Comparison of ENCODE assay signal across 9 cellular contexts in genomic region chr19:991174-991931, GRCh38. TPM values are rescaled to one million over a fixed set of nuclear protein-coding genes. Genes with fewer than 3 reads are reported as not detected.
DNase-seq lines count a peak whose midpoint lies in the region; ATAC-seq and TF ChIP-seq lines count a peak whose summit lies in the region.
"Had no signal": no experiment of that assay in that cellular context is flagged by ENCODE, and none has a peak within 500 bp of the region (broad histone marks: within the 10 kb centered on the region; RNA-seq: fewer than 3 reads in every experiment).

No MANE protein-coding gene starts in this region.

- intact Hi-C loops in lower lobe of right lung (cut with DNase I), result no loop called here

- peak; percentile 78 to 81 for ATAC-seq in activated T-cell treated with anti-CD3 and anti-CD28 coated beads, Interleukin-2, amount 50 U/mL, for 72 hours (replicated peaks in 1 of 2)
- ATAC-seq in lower lobe of right lung (peak; percentile 15 to 32), HG03442 (IDR thresholded peaks at IDR 0.05; ENCODE audit: unreplicated experiment) (no peak), GM21576 (IDR thresholded peaks at IDR 0.05; ENCODE audit: unreplicated experiment) (no peak), HG03342 (IDR thresholded peaks at IDR 0.05; ENCODE audit: unreplicated experiment) (no peak)

- H3K36me3 ChIP-seq in lower lobe of right lung, result peaks cover 51% of the 10 kb centered on the region

- no peak overlapping the region for H3K4me3 ChIP-seq in lower lobe of right lung

- peaks cover 0 to 8% of the 10 kb centered on the region in 2 donors for H3K36me3 Mint-ChIP-seq in activated T-cell treated with anti-CD3 and anti-CD28 coated beads, Interleukin-2, amount 50 U/mL, for 72 hours (ENCODE audit: insufficient read depth in 2 of 2)

- H3K27ac Mint-ChIP-seq in activated T-cell treated with anti-CD3 and anti-CD28 coated beads, Interleukin-2, amount 50 U/mL, for 72 hours, result no peak overlapping the region
- H3K27ac Mint-ChIP-seq: T-helper 1 cell treated with Interleukin-12 subunit alpha and Interleukin-12 subunit beta and Interleukin-4 antibody, amounts not matched to agents 30 μg/mL and 1 μg/mL, for 36 hours had no signal

- DNase-seq in AG20443 (ENCODE audit: low spot score), result peak; percentile 65
- peak; percentile 30 for DNase-seq in NCI-H460 (ENCODE audit: extremely low read depth, low read depth)
- DNase-seq in activated T-cell treated with anti-CD3 and anti-CD28 coated beads, Interleukin-2, amount 50 U/mL, for 72 hours, result peak; percentile 73 to 81
- DNase-seq in lower lobe of right lung, result no peak
- no peak for DNase-seq in KBM-7

- no peak overlapping the region for H3K27ac ChIP-seq in lower lobe of right lung

- no peaks in the 10 kb centered on the region for H3K9me3 ChIP-seq in lower lobe of right lung

- TF ChIP-seq CTCF in lower lobe of right lung (IDR thresholded peaks at IDR 0.05), result no peak

- H3K4me1 ChIP-seq in lower lobe of right lung, result peaks cover 10% of the 10 kb centered on the region

- H3K4me1 Mint-ChIP-seq in activated T-cell treated with anti-CD3 and anti-CD28 coated beads, Interleukin-2, amount 50 U/mL, for 72 hours (ENCODE audit: low read depth), result peaks cover 4% of the 10 kb centered on the region

- no peaks in the 10 kb centered on the region for H3K9me3 Mint-ChIP-seq in activated T-cell treated with anti-CD3 and anti-CD28 coated beads, Interleukin-2, amount 50 U/mL, for 72 hours
- H3K9me3 Mint-ChIP-seq: T-helper 1 cell treated with Interleukin-12 subunit alpha and Interleukin-12 subunit beta and Interleukin-4 antibody, amounts not matched to agents 30 μg/mL and 1 μg/mL, for 36 hours had no signal

- no peak overlapping the region for H3K4me3 Mint-ChIP-seq in activated T-cell treated with anti-CD3 and anti-CD28 coated beads, Interleukin-2, amount 50 U/mL, for 72 hours
- H3K4me3 Mint-ChIP-seq: T-helper 1 cell treated with Interleukin-12 subunit alpha and Interleukin-12 subunit beta and Interleukin-4 antibody, amounts not matched to agents 30 μg/mL and 1 μg/mL, for 36 hours had no signal

- H3K27me3 Mint-ChIP-seq in activated T-cell treated with anti-CD3 and anti-CD28 coated beads, Interleukin-2, amount 50 U/mL, for 72 hours (ENCODE audit: low read depth), result no peaks in the 10 kb centered on the region

- peaks cover 17% of the 10 kb centered on the region for H3K27me3 ChIP-seq in lower lobe of right lung (ENCODE audit: low read depth)

- in situ Hi-C loops in KBM-7 (cut with MboI; ENCODE audit: low pct_unique_long_range_greater_than_20kb, low sequenced_read_pairs), result no loop called here

RNA-seq across cellular contexts. Expression of gene WDR18, which starts 7.2 kb away (rescaled TPM):
- 54.0 and 59.4 TPM in 2 replicates for total RNA-seq in NCI-H460 (2014; rRNA removed; shearing (Covaris generic))
- 113 and 181 TPM in 2 replicates for polyA plus RNA-seq in NCI-H460 (2014; cell fraction: nucleus; rRNA removed)
- 10 to 100 TPM; 59.6 TPM for total RNA-seq in activated T-cell treated with anti-CD3 and anti-CD28 coated beads, Interleukin-2, amount 50 U/mL, for 72 hours
- total RNA-seq in lower lobe of right lung, result 29.2 TPM

RNA-seq across cellular contexts. Expression of gene GRIN3B, which starts 8.9 kb away (rescaled TPM):
- total RNA-seq in NCI-H460 (2014; rRNA removed; shearing (Covaris generic)), result not detected in 2 replicates
- 0.78 TPM in 1 of 2 replicates, not detected in the other for polyA plus RNA-seq in NCI-H460 (2014; cell fraction: nucleus; rRNA removed)
- under 1 TPM; 0.10 to 0.35 TPM for total RNA-seq in activated T-cell treated with anti-CD3 and anti-CD28 coated beads, Interleukin-2, amount 50 U/mL, for 72 hours
- total RNA-seq in lower lobe of right lung, result 3.0 TPM

RNA-seq across cellular contexts. Expression of gene TMEM259, which starts 29.6 kb away (rescaled TPM):
- total RNA-seq in NCI-H460 (2014; rRNA removed; shearing (Covaris generic)), result 89.3 and 95.8 TPM in 2 replicates
- 686 and 830 TPM in 2 replicates for polyA plus RNA-seq in NCI-H460 (2014; cell fraction: nucleus; rRNA removed)
- total RNA-seq in activated T-cell treated with anti-CD3 and anti-CD28 coated beads, Interleukin-2, amount 50 U/mL, for 72 hours, result 100 to 1,000 TPM; 125 to 127 TPM
- total RNA-seq in lower lobe of right lung, result 159 TPM

RNA-seq across cellular contexts. Expression of gene RNU6-2, which starts 30.0 kb away (rescaled TPM):
- total RNA-seq in NCI-H460 (2014; rRNA removed; shearing (Covaris generic)), result not detected in 2 replicates
- not detected in 2 replicates for polyA plus RNA-seq in NCI-H460 (2014; cell fraction: nucleus; rRNA removed)
- not detected for total RNA-seq in activated T-cell treated with anti-CD3 and anti-CD28 coated beads, Interleukin-2, amount 50 U/mL, for 72 hours
- total RNA-seq in lower lobe of right lung, result not detected

RNA-seq across cellular contexts. Expression of gene CNN2, which starts 35.1 kb away (rescaled TPM):
- total RNA-seq in NCI-H460 (2014; rRNA removed; shearing (Covaris generic)), result 22.2 and 27.5 TPM in 2 replicates
- 15.5 and 21.9 TPM in 2 replicates for polyA plus RNA-seq in NCI-H460 (2014; cell fraction: nucleus; rRNA removed)
- 100 to 1,000 TPM in 1 of 2 donors, 10 to 100 TPM in 1; 98.9 to 124 TPM for total RNA-seq in activated T-cell treated with anti-CD3 and anti-CD28 coated beads, Interleukin-2, amount 50 U/mL, for 72 hours
- 158 TPM for total RNA-seq in lower lobe of right lung

Comparison
In these comparisons a context has a peak if more than half of its experiments do, and no peak if none do; other contexts are left out.
1. DNase-seq: peak in AG20443 (single experiment), NCI-H460 (single experiment) and activated T-cell treated with anti-CD3 and anti-CD28 coated beads, Interleukin-2, amount 50 U/mL, for 72 hours (2 of 2); none in lower lobe of right lung (single experiment) and KBM-7 (single experiment).
2. ATAC-seq: peak in activated T-cell treated with anti-CD3 and anti-CD28 coated beads, Interleukin-2, amount 50 U/mL, for 72 hours (2 of 2) and lower lobe of right lung (2 of 2); none in HG03442 (single experiment), GM21576 (single experiment) and HG03342 (single experiment).